1 cellular context compared by ENCODE assay signal in genomic region chr5:157290981-157291711, GRCh38.
TF ChIP-seq lines count a peak whose summit lies in the region.

No MANE protein-coding gene starts in this region.

TF ChIP-seq in HepG2, 621 proteins besides CTCF, POLR2A, EP300 and RAD21 (continued from another document and continues in another):
- no peak for TF ChIP-seq FOXO4 (CRISPR knock-in tag; conservative IDR thresholded peaks at IDR 0.05)
- TF ChIP-seq DPF2 (CRISPR knock-in tag; IDR thresholded peaks at IDR 0.05; ENCODE audit: borderline replicate concordance, low read depth) = peak; percentile 88; the same call in 1 of the 2 replicates
- TF ChIP-seq PHF21A (CRISPR knock-in tag; IDR thresholded peaks at IDR 0.05) = peak; percentile 98
- TF ChIP-seq ERF (CRISPR knock-in tag; IDR thresholded peaks at IDR 0.05) = peak; percentile 99
- TF ChIP-seq SKIL (CRISPR knock-in tag; IDR thresholded peaks at IDR 0.05; ENCODE audit: borderline replicate concordance) = peak; percentile 83
- TF ChIP-seq ZMAT5 (CRISPR knock-in tag; IDR thresholded peaks at IDR 0.05; ENCODE audit: borderline replicate concordance, low read depth) = no peak
- TF ChIP-seq ZNF543 (CRISPR knock-in tag; IDR thresholded peaks at IDR 0.05) = peak; percentile 86
- peak; percentile 88 for TF ChIP-seq ATF2 (CRISPR knock-in tag; IDR thresholded peaks at IDR 0.05)
- 0 out of 2 replicates have a peak, but pooled peaks have one; percentile 41 for TF ChIP-seq SNAPC4 (CRISPR knock-in tag; IDR thresholded peaks at IDR 0.05)
- no peak for TF ChIP-seq ZBTB10 (CRISPR knock-in tag; IDR thresholded peaks at IDR 0.05; ENCODE audit: borderline replicate concordance)
- TF ChIP-seq NCOA1 (CRISPR knock-in tag; IDR thresholded peaks at IDR 0.05) = no peak
- no peak for TF ChIP-seq TEAD2 (CRISPR knock-in tag; IDR thresholded peaks at IDR 0.05)
- peak; percentile 72; the same call in 1 of the 2 replicates for TF ChIP-seq LCORL (IDR thresholded peaks at IDR 0.05)
- TF ChIP-seq LCORL (CRISPR knock-in tag; IDR thresholded peaks at IDR 0.05) = peak; percentile 89
- peak; percentile 80 for TF ChIP-seq ZNF574 (CRISPR knock-in tag; IDR thresholded peaks at IDR 0.05)
- TF ChIP-seq HOXA9 (CRISPR knock-in tag; IDR thresholded peaks at IDR 0.05; ENCODE audit: borderline replicate concordance) = no peak
- TF ChIP-seq ZNF790 (CRISPR knock-in tag; IDR thresholded peaks at IDR 0.05; ENCODE audit: borderline replicate concordance) = peak; percentile 80; the same call in 1 of the 2 replicates
- peak; percentile 63; the same call in 1 of the 2 replicates for TF ChIP-seq ZBED4 (CRISPR knock-in tag; IDR thresholded peaks at IDR 0.05; ENCODE audit: borderline replicate concordance)
- TF ChIP-seq PBX2 (CRISPR knock-in tag; IDR thresholded peaks at IDR 0.05) = peak; percentile 59
- no peak for TF ChIP-seq RFX3 (CRISPR knock-in tag; IDR thresholded peaks at IDR 0.05)
- TF ChIP-seq MYNN (CRISPR knock-in tag; IDR thresholded peaks at IDR 0.05; ENCODE audit: low read depth) = no peak; the same call in 1 of the 2 replicates
- peak; percentile 51; the same call in 1 of the 2 replicates for TF ChIP-seq KDM4B (CRISPR knock-in tag; IDR thresholded peaks at IDR 0.05)
- TF ChIP-seq TBX2 (CRISPR knock-in tag; IDR thresholded peaks at IDR 0.05; ENCODE audit: borderline replicate concordance) = peak; percentile 99
- TF ChIP-seq YEATS4 (CRISPR knock-in tag; IDR thresholded peaks at IDR 0.05; ENCODE audit: borderline replicate concordance) = peak; percentile 75
